19 cellular contexts compared by ENCODE assay signal in genomic region chr2:69975136-69975852, GRCh38. TPM values are rescaled to one million over a fixed set of nuclear protein-coding genes. Genes with fewer than 3 reads are reported as not detected.
DNase-seq lines count a peak whose midpoint lies in the region; ATAC-seq and TF ChIP-seq lines count a peak whose summit lies in the region.
"Had no signal": no experiment of that assay in that cellular context is flagged by ENCODE, and none has a peak within 500 bp of the region (broad histone marks: within the 10 kb centered on the region; RNA-seq: fewer than 3 reads in every experiment).

No MANE protein-coding gene starts in this region.

- no peak overlapping the region for H3K4me3 ChIP-seq in lower lobe of right lung
- H3K4me3 ChIP-seq in thymus (ENCODE audit: low read length), result no peak overlapping the region
- no peak overlapping the region for H3K4me3 ChIP-seq in mesenchymal stem cell (ENCODE audit: insufficient read depth in 1 of 2, low read depth in 1 of 2, low read length in 2 of 2)
- H3K4me3 ChIP-seq: BLaER1 treated with 17β-estradiol and CSF1 and Interleukin-3, amounts not matched to agents 10 nM and 100 nM; GM12878 had no signal

- no peak overlapping the region for H3K27ac Mint-ChIP-seq in T-helper 2 cell treated with Interferon-gamma antibody and Interleukin-4, amounts not matched to agents 5 μg/mL and 100 μg/mL, for 36 hours
- H3K27ac Mint-ChIP-seq in dendritic cell treated with granulocyte-macrophage colony-stimulating factor and Interleukin-4, amounts not matched to agents 40 ng/mL and 50 ng/mL, for 4 days, result peak overlapping the region; percentile 43
- no peak overlapping the region for H3K27ac Mint-ChIP-seq in activated CD8-positive, alpha-beta memory T cell treated with anti-CD3 and anti-CD28 coated beads, Interleukin-2, amount 10 ng/mL, durations not matched to agents 7 days and 5 days

- H3K4me2 ChIP-seq in mesenchymal stem cell (ENCODE audit: low read length, poor library complexity, severe bottlenecking), result no peak overlapping the region

- H3K9me3 ChIP-seq in lower lobe of right lung, result no peaks in the 10 kb centered on the region
- no peaks in the 10 kb centered on the region for H3K9me3 ChIP-seq in thymus (ENCODE audit: control insufficient read depth)
- no peaks in the 10 kb centered on the region for H3K9me3 ChIP-seq in mesenchymal stem cell (ENCODE audit: control insufficient read depth, low read length)
- H3K9me3 ChIP-seq: BLaER1 treated with 17β-estradiol and CSF1 and Interleukin-3, amounts not matched to agents 10 nM and 100 nM; Caco-2 had no signal

- CTCF ChIA-PET in activated CD8-positive, alpha-beta memory T cell treated with anti-CD3 and anti-CD28 coated beads, Interleukin-2, amount 10 ng/mL, durations not matched to agents 7 days and 5 days (lab: Charles Lee), result no interaction called here

- H3K23ac ChIP-seq in mesenchymal stem cell (ENCODE audit: low read length in 2 of 2), result no peak overlapping the region

- H3K9ac ChIP-seq in mesenchymal stem cell (ENCODE audit: low read length), result no peak overlapping the region
- H3K9ac ChIP-seq: BLaER1 treated with 17β-estradiol and CSF1 and Interleukin-3, amounts not matched to agents 10 nM and 100 nM had no signal

- no peak overlapping the region for H3K27ac ChIP-seq in lower lobe of right lung
- H3K27ac ChIP-seq in thymus (ENCODE audit: low read depth), result peak overlapping the region; percentile 70
- H3K27ac ChIP-seq in mesenchymal stem cell (ENCODE audit: low read length, poor library complexity, severe bottlenecking), result no peak overlapping the region
- H3K27ac ChIP-seq: BLaER1 treated with 17β-estradiol and CSF1 and Interleukin-3, amounts not matched to agents 10 nM and 100 nM had no signal

- H3K4me1 Mint-ChIP-seq in T-helper 2 cell treated with Interferon-gamma antibody and Interleukin-4, amounts not matched to agents 5 μg/mL and 100 μg/mL, for 36 hours (ENCODE audit: low read depth), result peaks cover 20% of the 10 kb centered on the region
- peaks cover 56% of the 10 kb centered on the region for H3K4me1 Mint-ChIP-seq in dendritic cell treated with granulocyte-macrophage colony-stimulating factor and Interleukin-4, amounts not matched to agents 40 ng/mL and 50 ng/mL, for 4 days (ENCODE audit: low read depth)
- H3K4me1 Mint-ChIP-seq in activated CD8-positive, alpha-beta memory T cell treated with anti-CD3 and anti-CD28 coated beads, Interleukin-2, amount 10 ng/mL, durations not matched to agents 7 days and 5 days, result no peaks in the 10 kb centered on the region

- H3K36me3 ChIP-seq in lower lobe of right lung, result no peaks in the 10 kb centered on the region
- H3K36me3 ChIP-seq in thymus (ENCODE audit: control insufficient read depth, insufficient read depth), result no peaks in the 10 kb centered on the region
- H3K36me3 ChIP-seq in mesenchymal stem cell (ENCODE audit: control insufficient read depth in 1 of 2, insufficient read depth in 2 of 2, low read depth in 1 of 2, low read length in 2 of 2), result no peaks in the 10 kb centered on the region
- H3K36me3 ChIP-seq: BLaER1 treated with 17β-estradiol and CSF1 and Interleukin-3, amounts not matched to agents 10 nM and 100 nM had no signal

- no peak overlapping the region for H4K8ac ChIP-seq in mesenchymal stem cell (ENCODE audit: low read length)

- no peak for DNase-seq in T-helper 2 cell treated with Interferon-gamma antibody and Interleukin-4, amounts not matched to agents 5 μg/mL and 100 μg/mL, for 36 hours (ENCODE audit: low spot score)
- no peak for DNase-seq in T-helper 2 cell
- DNase-seq in lower lobe of right lung, result peak; percentile 30
- no peak for DNase-seq in HPDE6-E6E7 (ENCODE audit: extremely low spot score)
- DNase-seq in activated CD8-positive, alpha-beta memory T cell treated with anti-CD3 and anti-CD28 coated beads, Interleukin-2, amount 10 ng/mL, durations not matched to agents 7 days and 5 days, result no peak
- no peak for DNase-seq in mesenchymal stem cell
- DNase-seq: 8988T, MM.1S, NCI-H1105 treated with DMSO at 0.1 percent for 48 hours, NCI-H1930, NCI-H2171, NCI-H82, SIG-M5 had no signal

- no peaks in the 10 kb centered on the region for H3K79me1 ChIP-seq in mesenchymal stem cell (replicated peaks; ENCODE audit: low read length, poor library complexity, severe bottlenecking)

- no peak overlapping the region for H2BK120ac ChIP-seq in mesenchymal stem cell (ENCODE audit: low read depth, low read length)

- H3K9me3 Mint-ChIP-seq in T-helper 2 cell treated with Interferon-gamma antibody and Interleukin-4, amounts not matched to agents 5 μg/mL and 100 μg/mL, for 36 hours, result no peaks in the 10 kb centered on the region
- H3K9me3 Mint-ChIP-seq in dendritic cell treated with granulocyte-macrophage colony-stimulating factor and Interleukin-4, amounts not matched to agents 40 ng/mL and 50 ng/mL, for 4 days, result no peaks in the 10 kb centered on the region
- H3K9me3 Mint-ChIP-seq in activated CD8-positive, alpha-beta memory T cell treated with anti-CD3 and anti-CD28 coated beads, Interleukin-2, amount 10 ng/mL, durations not matched to agents 7 days and 5 days (ENCODE audit: low read depth), result no peaks in the 10 kb centered on the region

- H3K4me1 ChIP-seq in lower lobe of right lung, result no peaks in the 10 kb centered on the region
- H3K4me1 ChIP-seq in thymus (ENCODE audit: control insufficient read depth, insufficient read depth, low read length), result peaks cover 55% of the 10 kb centered on the region
- no peaks in the 10 kb centered on the region for H3K4me1 ChIP-seq in mesenchymal stem cell (ENCODE audit: control insufficient read depth, insufficient read depth, low read depth, low read length)

- H3K18ac ChIP-seq in mesenchymal stem cell (ENCODE audit: low read depth in 1 of 2, low read length in 2 of 2), result no peak overlapping the region

- no peak overlapping the region for H3K4ac ChIP-seq in mesenchymal stem cell (ENCODE audit: low read depth in 1 of 2, low read length in 2 of 2)

- H3K14ac ChIP-seq in mesenchymal stem cell (ENCODE audit: low read length in 2 of 2), result no peak overlapping the region

- no peak overlapping the region for H2BK12ac ChIP-seq in mesenchymal stem cell (ENCODE audit: low read length in 2 of 2)

- no peaks in the 10 kb centered on the region for H3K27me3 ChIP-seq in lower lobe of right lung (ENCODE audit: low read depth)
- H3K27me3 ChIP-seq in thymus (ENCODE audit: control insufficient read depth, insufficient read depth), result no peaks in the 10 kb centered on the region
- peaks cover 0 to 3% of the 10 kb centered on the region in 2 experiments for H3K27me3 ChIP-seq in mesenchymal stem cell (ENCODE audit: control insufficient read depth in 1 of 2, insufficient read depth in 1 of 2, low read length in 2 of 2)
- H3K27me3 ChIP-seq: BLaER1 treated with 17β-estradiol and CSF1 and Interleukin-3, amounts not matched to agents 10 nM and 100 nM had no signal

- H2AFZ ChIP-seq in mesenchymal stem cell (ENCODE audit: low read depth, low read length), result no peak overlapping the region

- no peaks in the 10 kb centered on the region for H3K27me3 Mint-ChIP-seq in T-helper 2 cell treated with Interferon-gamma antibody and Interleukin-4, amounts not matched to agents 5 μg/mL and 100 μg/mL, for 36 hours (ENCODE audit: low read depth)
- no peaks in the 10 kb centered on the region for H3K27me3 Mint-ChIP-seq in dendritic cell treated with granulocyte-macrophage colony-stimulating factor and Interleukin-4, amounts not matched to agents 40 ng/mL and 50 ng/mL, for 4 days
- H3K27me3 Mint-ChIP-seq in activated CD8-positive, alpha-beta memory T cell treated with anti-CD3 and anti-CD28 coated beads, Interleukin-2, amount 10 ng/mL, durations not matched to agents 7 days and 5 days, result no peaks in the 10 kb centered on the region

- peak overlapping the region; percentile 48 for H3K4me3 Mint-ChIP-seq in T-helper 2 cell treated with Interferon-gamma antibody and Interleukin-4, amounts not matched to agents 5 μg/mL and 100 μg/mL, for 36 hours
- no peak overlapping the region for H3K4me3 Mint-ChIP-seq in dendritic cell treated with granulocyte-macrophage colony-stimulating factor and Interleukin-4, amounts not matched to agents 40 ng/mL and 50 ng/mL, for 4 days
- H3K4me3 Mint-ChIP-seq in activated CD8-positive, alpha-beta memory T cell treated with anti-CD3 and anti-CD28 coated beads, Interleukin-2, amount 10 ng/mL, durations not matched to agents 7 days and 5 days, result no peak overlapping the region

- intact Hi-C loops in dendritic cell treated with granulocyte-macrophage colony-stimulating factor and Interleukin-4, amounts not matched to agents 40 ng/mL and 50 ng/mL, for 4 days (cut with micrococcal nuclease), result no loop called here
- intact Hi-C loops in lower lobe of right lung (cut with DNase I), result no loop called here

- H2BK5ac ChIP-seq in mesenchymal stem cell (ENCODE audit: low read depth, low read length, poor library complexity, severe bottlenecking), result no peak overlapping the region

- no peaks in the 10 kb centered on the region for H3K36me3 Mint-ChIP-seq in T-helper 2 cell treated with Interferon-gamma antibody and Interleukin-4, amounts not matched to agents 5 μg/mL and 100 μg/mL, for 36 hours (ENCODE audit: low read depth)
- H3K36me3 Mint-ChIP-seq in dendritic cell treated with granulocyte-macrophage colony-stimulating factor and Interleukin-4, amounts not matched to agents 40 ng/mL and 50 ng/mL, for 4 days (ENCODE audit: low read depth), result no peaks in the 10 kb centered on the region
- H3K36me3 Mint-ChIP-seq in activated CD8-positive, alpha-beta memory T cell treated with anti-CD3 and anti-CD28 coated beads, Interleukin-2, amount 10 ng/mL, durations not matched to agents 7 days and 5 days, result no peaks in the 10 kb centered on the region

- H2BK15ac ChIP-seq in mesenchymal stem cell (ENCODE audit: low read depth, poor library complexity, severe bottlenecking), result no peak overlapping the region

- no peak overlapping the region for H2AK5ac ChIP-seq in mesenchymal stem cell (ENCODE audit: low read length, severe bottlenecking)

- WGBS in thymus, result 95% methylated on average over 12 of the region's 12 CpGs
- 89% methylated on average over 9 of the region's 12 CpGs for WGBS in mesenchymal stem cell

- ATAC-seq in lower lobe of right lung, result no peak
- ATAC-seq in activated CD8-positive, alpha-beta memory T cell treated with anti-CD3 and anti-CD28 coated beads, Interleukin-2, amount 10 ng/mL, durations not matched to agents 7 days and 5 days, result no peak
- ATAC-seq: GM12878 had no signal

- H4K91ac ChIP-seq in mesenchymal stem cell (ENCODE audit: low read length), result no peak overlapping the region

- no peak for TF ChIP-seq CTCF in lower lobe of right lung (IDR thresholded peaks at IDR 0.05)

RNA-seq across cellular contexts. Expression of gene ASPRV1, which starts 13.9 kb away (rescaled TPM):
- total RNA-seq in lower lobe of right lung, result 1.9 TPM
- polyA plus RNA-seq in thymus, result 7.1 TPM
- total RNA-seq in activated CD8-positive, alpha-beta memory T cell treated with anti-CD3 and anti-CD28 coated beads, Interleukin-2, amount 10 ng/mL, durations not matched to agents 7 days and 5 days, result 1 to 10 TPM; 1.3 to 1.8 TPM
- polyA plus RNA-seq in mesenchymal stem cell (2013, experiment 1 of 2), result 0.08 TPM
- polyA plus RNA-seq in mesenchymal stem cell (2013, experiment 2 of 2), result 0.15 TPM
- total RNA-seq: NCI-H460 had no signal
